ENCODE assay signal across 21 cellular contexts in the genomic region with DNA sequence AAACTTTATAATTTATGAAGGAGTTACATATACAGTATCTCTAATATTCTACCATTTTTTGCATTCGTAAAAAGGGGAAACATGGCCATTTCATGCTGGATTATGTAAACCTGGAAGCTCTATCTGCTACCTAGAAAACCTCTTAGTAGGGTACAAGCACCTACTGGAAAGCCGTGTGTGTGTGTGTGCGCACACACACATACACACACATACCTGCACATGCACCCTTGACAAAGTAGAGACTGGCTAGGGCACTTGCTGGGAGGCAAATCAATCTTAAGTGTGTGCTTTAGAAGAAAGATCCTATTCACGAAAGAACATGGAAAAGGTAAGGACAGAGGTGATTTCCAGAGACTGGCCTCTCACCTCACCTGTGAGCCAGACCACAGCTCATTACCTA.
A peak's percentile ranks its signal among the peaks of the same experiment; 100 is the strongest.
DNase-seq lines count a peak whose midpoint lies in the region; ATAC-seq and TF ChIP-seq lines count a peak whose summit lies in the region.
"Had no signal": no experiment of that assay in that cellular context is flagged by ENCODE, and none has a peak within 500 bp of the region (broad histone marks: within the 10 kb centered on the region; RNA-seq: fewer than 3 reads in every experiment).

No MANE protein-coding gene starts in this region.

- no peak overlapping the region for H4K8ac ChIP-seq in trophoblast cell (ENCODE audit: low read depth, low read length)

- H3K9me2 ChIP-seq in GM23248 (ENCODE audit: insufficient read depth) (no peaks in the 10 kb centered on the region), hepatocyte (replicated peaks; ENCODE audit: insufficient read depth) (no peaks in the 10 kb centered on the region)

- H4K12ac ChIP-seq in trophoblast cell (ENCODE audit: low read depth, low read length), result no peak overlapping the region

- H3K18ac ChIP-seq in trophoblast cell (ENCODE audit: low read length), result no peak overlapping the region

- peak overlapping the region; percentile 28 for H4K91ac ChIP-seq in trophoblast cell (ENCODE audit: low read depth, low read length)

- 95 to 96% methylated on average over 4 of the region's 4 CpGs for WGBS in GM23248 (ENCODE audit: low coverage in 1 of 2, low lambda C conversion rate in 2 of 2, missing lambda C conversion rate in 2 of 2), 2 experiments
- WGBS in hepatocyte (ENCODE audit: low lambda C conversion rate, missing lambda C conversion rate), result 94% methylated on average over 4 of the region's 4 CpGs
- WGBS in trophoblast cell (ENCODE audit: extremely low coverage, insufficient coverage, insufficient read length), result no CpG with 5 or more reads among the region's 4 CpGs

- peak overlapping the region; percentile 60 for H2BK120ac ChIP-seq in trophoblast cell (ENCODE audit: insufficient read depth, low read length, poor library complexity)

- in situ Hi-C loops in GM23248 (cut with MboI), result no loop called here

- no peaks in the 10 kb centered on the region for H3K9me3 ChIP-seq in GM23248 (ENCODE audit: low read depth)
- H3K9me3 ChIP-seq in RWPE2 (ENCODE audit: severe bottlenecking), result no peaks in the 10 kb centered on the region
- no peaks in the 10 kb centered on the region for H3K9me3 ChIP-seq in hepatocyte (ENCODE audit: low read depth)
- no peaks in the 10 kb centered on the region for H3K9me3 ChIP-seq in trophoblast cell (ENCODE audit: insufficient read depth, low read depth, low read length)

- peaks cover 15% of the 10 kb centered on the region for H3K79me1 ChIP-seq in trophoblast cell (ENCODE audit: low read length)

- H3K23ac ChIP-seq in trophoblast cell (ENCODE audit: low read length), result no peak overlapping the region

- TF ChIP-seq CTCF in RWPE2 (IDR thresholded peaks at IDR 0.05; ENCODE audit: poor library complexity, severe bottlenecking) (no peak), hepatocyte (IDR thresholded peaks at IDR 0.05; ENCODE audit: poor library complexity) (no peak)

- ATAC-seq in RWPE2 (ENCODE audit: low read depth), result no peak
- ATAC-seq in Right ventricle myocardium superior (ENCODE audit: poor library complexity), result no peak

- peak overlapping the region; percentile 38; the same call in 1 of the 2 replicates for H3K27ac ChIP-seq in GM23248
- H3K27ac ChIP-seq in RWPE2 (ENCODE audit: poor library complexity, severe bottlenecking), result peak overlapping the region; percentile 98
- peak overlapping the region; percentile 89 for H3K27ac ChIP-seq in hepatocyte
- peak overlapping the region; percentile 74 for H3K27ac ChIP-seq in trophoblast cell (ENCODE audit: low read depth, low read length)
- H3K27ac ChIP-seq: A549; BLaER1 treated with 17β-estradiol and CSF1 and Interleukin-3, amounts not matched to agents 10 nM and 100 nM had no signal

- H4K20me1 ChIP-seq in GM23248 (ENCODE audit: insufficient read depth), result no peaks in the 10 kb centered on the region
- H4K20me1 ChIP-seq in hepatocyte (ENCODE audit: insufficient read depth, poor library complexity, severe bottlenecking), result no peaks in the 10 kb centered on the region
- H4K20me1 ChIP-seq: BLaER1 treated with 17β-estradiol and CSF1 and Interleukin-3, amounts not matched to agents 10 nM and 100 nM had no signal

- H3K14ac ChIP-seq in trophoblast cell (ENCODE audit: low read length), result peak overlapping the region; percentile 5

- DNase-seq in GM23248, result no peak
- no peak for DNase-seq in RWPE2 (ENCODE audit: low spot score)
- DNase-seq in hepatocyte (ENCODE audit: low spot score), result no peak
- DNase-seq in trophoblast cell, result no peak
- no peak for DNase-seq in Right ventricle myocardium superior
- DNase-seq in activated gamma-delta T cell treated with Interleukin-2 at 50 U/mL for 16 hours, result no peak
- DNase-seq in NCI-H1694 treated with DMSO at 0.1 percent for 48 hours (lab: John Stamatoyannopoulos, UW), result no peak
- no peak for DNase-seq in superior temporal gyrus (ENCODE audit: extremely low spot score)
- DNase-seq: CD8-positive, alpha-beta memory T cell; DMS79 treated with DMSO at 0.1 percent for 48 hours; Kasumi-1; NCI-H1105; NCI-H187; NCI-H2107; NCI-H2227 treated with DMSO at 0.1 percent for 48 hours; NCI-H524; NCI-H82; OCI-M1; RPMI8226 had no signal

- no peak overlapping the region for H3K9ac ChIP-seq in GM23248
- no peak overlapping the region for H3K9ac ChIP-seq in trophoblast cell (ENCODE audit: low read length)
- H3K9ac ChIP-seq: BLaER1 treated with 17β-estradiol and CSF1 and Interleukin-3, amounts not matched to agents 10 nM and 100 nM had no signal

- H3K36me3 ChIP-seq in GM23248 (ENCODE audit: low read depth) (no peaks in the 10 kb centered on the region), RWPE2 (ENCODE audit: low read depth) (no peaks in the 10 kb centered on the region), hepatocyte (replicated peaks; ENCODE audit: insufficient read depth, low read depth) (no peaks in the 10 kb centered on the region), trophoblast cell (ENCODE audit: control insufficient read depth in 1 of 2, insufficient read depth in 2 of 2, low read length in 2 of 2) (peaks cover 0 to 5% of the 10 kb centered on the region in 2 experiments)
- H3K36me3 ChIP-seq: BLaER1 treated with 17β-estradiol and CSF1 and Interleukin-3, amounts not matched to agents 10 nM and 100 nM had no signal

- intact Hi-C loops in Right ventricle myocardium superior (cut with DNase I), result no loop called here

- H3K4me1 ChIP-seq in GM23248 (ENCODE audit: insufficient read depth) (peaks cover 47% of the 10 kb centered on the region), RWPE2 (ENCODE audit: insufficient read depth, poor library complexity, severe bottlenecking) (peaks cover 53% of the 10 kb centered on the region), hepatocyte (ENCODE audit: insufficient read depth) (no peaks in the 10 kb centered on the region), trophoblast cell (ENCODE audit: control insufficient read depth in 1 of 2, insufficient read depth in 2 of 2, low read length in 2 of 2) (peaks cover 9 to 16% of the 10 kb centered on the region in 2 experiments)

- H3K4me3 ChIP-seq in GM23248 (no peak overlapping the region), RWPE2 (ENCODE audit: severe bottlenecking) (no peak overlapping the region), hepatocyte (no peak overlapping the region), trophoblast cell (ENCODE audit: low read depth, low read length) (no peak overlapping the region)
- H3K4me3 ChIP-seq: A549; BLaER1 treated with 17β-estradiol and CSF1 and Interleukin-3, amounts not matched to agents 10 nM and 100 nM had no signal

- H2AFZ ChIP-seq in GM23248, result no peak overlapping the region
- H2AFZ ChIP-seq in hepatocyte, result no peak overlapping the region
- no peak overlapping the region for H2AFZ ChIP-seq in trophoblast cell (ENCODE audit: insufficient read depth, low read length, poor library complexity)

- peak overlapping the region; percentile 31 for H3K4me2 ChIP-seq in GM23248 (ENCODE audit: unreplicated experiment)
- H3K4me2 ChIP-seq in hepatocyte, result no peak overlapping the region
- no peak overlapping the region for H3K4me2 ChIP-seq in trophoblast cell (ENCODE audit: low read length)
- H3K4me2 ChIP-seq: A549; BLaER1 treated with 17β-estradiol and CSF1 and Interleukin-3, amounts not matched to agents 10 nM and 100 nM had no signal

- peaks cover 44% of the 10 kb centered on the region for H3F3A ChIP-seq in GM23248 (ENCODE audit: insufficient read depth)

- H3K27me3 ChIP-seq in GM23248 (replicated peaks; ENCODE audit: insufficient read depth), result no peaks in the 10 kb centered on the region
- no peaks in the 10 kb centered on the region for H3K27me3 ChIP-seq in RWPE2 (ENCODE audit: insufficient read depth, poor library complexity, severe bottlenecking)
- no peaks in the 10 kb centered on the region for H3K27me3 ChIP-seq in hepatocyte
- H3K27me3 ChIP-seq in trophoblast cell (ENCODE audit: insufficient read depth, low read length), result no peaks in the 10 kb centered on the region
- H3K27me3 ChIP-seq: BLaER1 treated with 17β-estradiol and CSF1 and Interleukin-3, amounts not matched to agents 10 nM and 100 nM had no signal

- H2BK5ac ChIP-seq in trophoblast cell (ENCODE audit: low read depth, low read length, poor library complexity), result peak overlapping the region; percentile 3

- no peak overlapping the region for H2AK5ac ChIP-seq in trophoblast cell (ENCODE audit: low read length)

- H2BK12ac ChIP-seq in trophoblast cell (ENCODE audit: low read length), result peak overlapping the region; percentile 10

- H3K79me2 ChIP-seq in GM23248 (ENCODE audit: insufficient read depth), result no peaks in the 10 kb centered on the region
- no peaks in the 10 kb centered on the region for H3K79me2 ChIP-seq in hepatocyte
- no peaks in the 10 kb centered on the region for H3K79me2 ChIP-seq in trophoblast cell (ENCODE audit: control insufficient read depth, insufficient read depth, low read length, poor library complexity)

- H3K4ac ChIP-seq in trophoblast cell (ENCODE audit: low read depth, low read length), result no peak overlapping the region

Comparison
In these comparisons a context has a peak if more than half of its experiments do, and no peak if none do; other contexts are left out.
1. H3K27ac ChIP-seq: peak in every context shown above with its lines; median percentile 98 in RWPE2; 89 in hepatocyte; 74 in trophoblast cell; 38 in GM23248.